8 cellular contexts compared by ENCODE assay signal in the genomic region with DNA sequence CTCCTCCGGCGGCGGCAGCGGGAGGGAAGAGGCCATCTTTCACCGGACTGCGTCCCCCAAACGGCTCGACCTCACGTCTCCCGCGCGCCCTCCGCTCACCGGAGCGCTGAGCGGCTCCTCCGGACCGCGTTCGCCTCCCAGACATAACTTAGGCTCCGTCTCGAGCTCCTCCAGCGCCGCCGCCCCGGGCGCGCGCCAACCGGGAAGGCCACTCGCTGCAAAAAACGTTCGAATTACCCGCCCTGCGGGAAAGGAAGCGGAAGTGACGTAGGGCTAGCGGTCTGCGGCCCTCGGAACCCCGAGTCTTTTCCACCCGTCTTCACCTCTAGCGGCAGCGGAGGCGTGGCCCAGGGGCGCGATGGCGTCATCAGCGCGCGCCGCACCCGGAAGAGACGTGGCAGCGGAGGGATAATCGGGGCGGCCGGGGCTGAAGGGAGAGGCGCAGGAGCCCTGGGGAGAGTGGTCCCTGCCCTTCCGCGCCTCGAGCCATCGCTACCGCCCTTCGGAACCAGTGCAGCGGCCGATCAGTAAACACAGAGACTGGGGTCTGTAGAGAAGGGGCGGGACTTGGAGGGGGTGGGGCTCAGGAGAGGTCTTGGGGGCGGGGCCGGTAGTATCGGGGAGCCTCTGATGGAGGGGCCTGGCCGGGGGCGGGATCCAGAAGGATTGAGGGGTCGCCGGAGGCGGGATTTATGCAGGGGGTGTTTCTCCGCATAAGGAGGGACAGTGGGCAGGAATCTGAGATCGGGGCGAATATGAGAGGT. TPM values are rescaled to one million over a fixed set of nuclear protein-coding genes. Genes with fewer than 3 reads are reported as not detected.
DNase-seq lines count a peak whose midpoint lies in the region; ATAC-seq and TF ChIP-seq lines count a peak whose summit lies in the region.

Gene CDCA5, minus strand, starts transcription at position 207 of the 764 bp plus-strand sequence. Its CDS starts 62 bp downstream, at position 145.
Gene ZFPL1, plus strand, starts transcription at position 389 of the 764 bp plus-strand sequence. CDS start 477 bp downstream, outside the sequence.

- TF ChIP-seq CTCF in Loucy (conservative IDR thresholded peaks at IDR 0.05; ENCODE audit: low read length) = no peak
- TF ChIP-seq CTCF in RWPE2 (IDR thresholded peaks at IDR 0.05; ENCODE audit: poor library complexity, severe bottlenecking) = no peak
- TF ChIP-seq CTCF in fibroblast of lung (conservative IDR thresholded peaks at IDR 0.05 in 1 of 2, IDR thresholded peaks at IDR 0.05 in 1 of 2; ENCODE audit: low read depth in 1 of 2, low read length in 2 of 2) = no peak

- no peaks in the 10 kb centered on the region for H3K27me3 ChIP-seq in Loucy (ENCODE audit: insufficient read depth, low read length, poor library complexity, severe bottlenecking)
- H3K27me3 ChIP-seq in RWPE2 (ENCODE audit: insufficient read depth, poor library complexity, severe bottlenecking) = no peaks in the 10 kb centered on the region
- H3K27me3 ChIP-seq in fibroblast of lung (ENCODE audit: control insufficient read depth, insufficient read depth, low read length) = no peaks in the 10 kb centered on the region
- no peaks in the 10 kb centered on the region for H3K27me3 ChIP-seq in naive thymus-derived CD4-positive, alpha-beta T cell (ENCODE audit: control insufficient read depth in 2 of 2, insufficient read depth in 2 of 2, low read length in 2 of 2)

- H3K4me2 ChIP-seq in Loucy (ENCODE audit: low read depth, low read length, poor library complexity, severe bottlenecking) (peak within 1 kb of the TSS; percentile 95), fibroblast of lung (ENCODE audit: extremely low read depth, insufficient read depth, low read length) (peak within 1 kb of the TSS; percentile 98)

- peak; percentile 82 for ATAC-seq in RWPE2 (ENCODE audit: low read depth)
- ATAC-seq in naive thymus-derived CD4-positive, alpha-beta T cell = peak; percentile 96
- peak; percentile 95 for ATAC-seq in stimulated activated memory B cell treated with anti-CD40 and anti-IgM and Interleukin-4, amounts not matched to agents 10 μg/mL and 1 μg/mL and 100 μg/mL, for 72 hours

- no peaks in the 10 kb centered on the region for H3K27me3 Mint-ChIP-seq in activated T-helper 2 cell treated with anti-CD3 and anti-CD28 coated beads, Interferon-gamma antibody, Interleukin-2, Interleukin-4, amounts not matched to agents 10 μg/mL and 5 μg/mL and 100 μg/mL, durations not matched to agents 14 hours and 24 hours and 36 hours (ENCODE audit: low read depth)
- peaks cover 0 to 4% (median 0%) of the 10 kb centered on the region in 5 donors for H3K27me3 Mint-ChIP-seq in naive thymus-derived CD4-positive, alpha-beta T cell
- no peaks in the 10 kb centered on the region for H3K27me3 Mint-ChIP-seq in stimulated activated memory B cell treated with anti-CD40 and anti-IgM and Interleukin-4, amounts not matched to agents 10 μg/mL and 1 μg/mL and 100 μg/mL, for 72 hours

- peak within 1 kb of the TSS; percentile 97 for H3K4me3 Mint-ChIP-seq in activated T-helper 2 cell treated with anti-CD3 and anti-CD28 coated beads, Interferon-gamma antibody, Interleukin-2, Interleukin-4, amounts not matched to agents 10 μg/mL and 5 μg/mL and 100 μg/mL, durations not matched to agents 14 hours and 24 hours and 36 hours (ENCODE audit: low read depth)
- H3K4me3 Mint-ChIP-seq in naive thymus-derived CD4-positive, alpha-beta T cell = peak within 1 kb of the TSS; percentile 88 to 99 (median 93)
- peak within 1 kb of the TSS; percentile 97 for H3K4me3 Mint-ChIP-seq in stimulated activated memory B cell treated with anti-CD40 and anti-IgM and Interleukin-4, amounts not matched to agents 10 μg/mL and 1 μg/mL and 100 μg/mL, for 72 hours

- H4K20me1 ChIP-seq in Loucy (ENCODE audit: insufficient read depth, low read length, poor library complexity, severe bottlenecking) = peaks cover 14% of the 10 kb centered on the region
- no peaks in the 10 kb centered on the region for H4K20me1 ChIP-seq in fibroblast of lung (ENCODE audit: control insufficient read depth, extremely low read depth, insufficient read depth, low read length)

- H3K79me2 ChIP-seq in Loucy (ENCODE audit: insufficient read depth, low read length) (peaks cover 66% of the 10 kb centered on the region), fibroblast of lung (ENCODE audit: control insufficient read depth, insufficient read depth, low read length) (peaks cover 41% of the 10 kb centered on the region)

- H3K9ac ChIP-seq in Loucy (ENCODE audit: low read depth, low read length, poor library complexity, severe bottlenecking) (peak within 1 kb of the TSS; percentile 87), fibroblast of lung (ENCODE audit: insufficient read depth, low read length) (peak within 1 kb of the TSS; percentile 95)

- CTCF ChIA-PET in naive thymus-derived CD4-positive, alpha-beta T cell (lab: Charles Lee) = interaction anchor here (1.3 kb wide), 1 partner anchor 34 kb away, joined by 3 read pairs; no protein-coding TSS in a partner anchor

- H3K9me3 ChIP-seq in Loucy (ENCODE audit: insufficient read depth, low read depth, low read length) (no peaks in the 10 kb centered on the region), RWPE2 (ENCODE audit: severe bottlenecking) (no peaks in the 10 kb centered on the region), fibroblast of lung (ENCODE audit: control insufficient read depth, insufficient read depth, low read depth, low read length) (no peaks in the 10 kb centered on the region)
- no peaks in the 10 kb centered on the region for H3K9me3 ChIP-seq in naive thymus-derived CD4-positive, alpha-beta T cell (ENCODE audit: control insufficient read depth in 2 of 3, low read length in 3 of 3)

- H3F3A ChIP-seq in Loucy (ENCODE audit: low read depth) = no peaks in the 10 kb centered on the region

- no peaks in the 10 kb centered on the region for H3K9me2 ChIP-seq in Loucy (replicated peaks; ENCODE audit: low read depth, low read length)

- DNase-seq in EH (ENCODE audit: low read depth) (peak; percentile 96), H4 (ENCODE audit: low spot score) (peak; percentile 94), RWPE2 (ENCODE audit: low spot score) (peak; percentile 91), fibroblast of lung (ENCODE audit: low read depth in 2 of 2) (peak; percentile 93 to 96)
- DNase-seq in activated T-helper 2 cell treated with anti-CD3 and anti-CD28 coated beads, Interferon-gamma antibody, Interleukin-2, Interleukin-4, amounts not matched to agents 10 μg/mL and 5 μg/mL and 100 μg/mL, durations not matched to agents 14 hours and 24 hours and 36 hours (ENCODE audit: low spot score) = peak; percentile 96
- peak; percentile 94 to 98 (median 97) for DNase-seq in naive thymus-derived CD4-positive, alpha-beta T cell

- H3K4me3 ChIP-seq in Loucy (ENCODE audit: low read length, poor library complexity, severe bottlenecking) = peak within 1 kb of the TSS; percentile 82
- H3K4me3 ChIP-seq in RWPE2 (ENCODE audit: severe bottlenecking) = peak within 1 kb of the TSS; percentile 78
- peak within 1 kb of the TSS; percentile 71 to 91 (median 84) for H3K4me3 ChIP-seq in fibroblast of lung (replicated peaks in 1 of 4; ENCODE audit: control extremely low read depth in 1 of 4, insufficient read depth in 1 of 4, low read depth in 3 of 4, low read length in 4 of 4)
- H3K4me3 ChIP-seq in naive thymus-derived CD4-positive, alpha-beta T cell (ENCODE audit: low read length) = peak within 1 kb of the TSS; percentile 61

- intact Hi-C loops in activated T-helper 2 cell treated with anti-CD3 and anti-CD28 coated beads, Interferon-gamma antibody, Interleukin-2, Interleukin-4, amounts not matched to agents 10 μg/mL and 5 μg/mL and 100 μg/mL, durations not matched to agents 14 hours and 24 hours and 36 hours (cut with micrococcal nuclease) = loop anchor here (1.0 to 10.0 kb wide), 7 partner anchors 12 to 771 kb away; partner anchors contain the start of genes ARL2, CFL1, FAU and MRPL49
- intact Hi-C loops in naive thymus-derived CD4-positive, alpha-beta T cell (cut with micrococcal nuclease) = loop anchor here (1.0 to 10.0 kb wide), 14 partner anchors 12 to 239 kb away; partner anchors contain the start of genes FAU (in 2 of the 2), MRPL49 (in 2 of the 2), PPP2R5B (in 2 of the 2) and SNX15 (in 2 of the 2)

- H3K4me1 ChIP-seq in Loucy (ENCODE audit: insufficient read depth, low read length, poor library complexity, severe bottlenecking) = peaks cover 30% of the 10 kb centered on the region
- H3K4me1 ChIP-seq in RWPE2 (ENCODE audit: insufficient read depth, poor library complexity, severe bottlenecking) = peaks cover 13% of the 10 kb centered on the region
- H3K4me1 ChIP-seq in fibroblast of lung (ENCODE audit: control insufficient read depth, extremely low read depth, insufficient read depth, low read length) = peaks cover 11% of the 10 kb centered on the region
- peaks cover 13 to 14% of the 10 kb centered on the region in 2 donors for H3K4me1 ChIP-seq in naive thymus-derived CD4-positive, alpha-beta T cell (ENCODE audit: control insufficient read depth in 2 of 2, insufficient read depth in 2 of 2, low read length in 2 of 2)

- peak within 1 kb of the TSS; percentile 68 for H2AFZ ChIP-seq in Loucy (ENCODE audit: low read length)
- H2AFZ ChIP-seq in fibroblast of lung (ENCODE audit: low read length) = peak within 1 kb of the TSS; percentile 88

- H3K27ac Mint-ChIP-seq in activated T-helper 2 cell treated with anti-CD3 and anti-CD28 coated beads, Interferon-gamma antibody, Interleukin-2, Interleukin-4, amounts not matched to agents 10 μg/mL and 5 μg/mL and 100 μg/mL, durations not matched to agents 14 hours and 24 hours and 36 hours = peak within 1 kb of the TSS; percentile 97
- H3K27ac Mint-ChIP-seq in naive thymus-derived CD4-positive, alpha-beta T cell = peak within 1 kb of the TSS; percentile 94 to 99 (median 97)
- peak within 1 kb of the TSS; percentile 96 for H3K27ac Mint-ChIP-seq in stimulated activated memory B cell treated with anti-CD40 and anti-IgM and Interleukin-4, amounts not matched to agents 10 μg/mL and 1 μg/mL and 100 μg/mL, for 72 hours

- no peaks in the 10 kb centered on the region for H3K9me3 Mint-ChIP-seq in activated T-helper 2 cell treated with anti-CD3 and anti-CD28 coated beads, Interferon-gamma antibody, Interleukin-2, Interleukin-4, amounts not matched to agents 10 μg/mL and 5 μg/mL and 100 μg/mL, durations not matched to agents 14 hours and 24 hours and 36 hours
- H3K9me3 Mint-ChIP-seq in naive thymus-derived CD4-positive, alpha-beta T cell = peaks cover 0 to 10% (median 0%) of the 10 kb centered on the region in 11 donors
- H3K9me3 Mint-ChIP-seq in stimulated activated memory B cell treated with anti-CD40 and anti-IgM and Interleukin-4, amounts not matched to agents 10 μg/mL and 1 μg/mL and 100 μg/mL, for 72 hours = no peaks in the 10 kb centered on the region

- H3K27ac ChIP-seq in RWPE2 (ENCODE audit: poor library complexity, severe bottlenecking) = peak within 1 kb of the TSS; percentile 65
- H3K27ac ChIP-seq in fibroblast of lung (ENCODE audit: insufficient read depth, low read length) = peak within 1 kb of the TSS; percentile 85
- H3K27ac ChIP-seq in naive thymus-derived CD4-positive, alpha-beta T cell (ENCODE audit: low read depth, low read length) = peak within 1 kb of the TSS; percentile 86

- H3K36me3 Mint-ChIP-seq in activated T-helper 2 cell treated with anti-CD3 and anti-CD28 coated beads, Interferon-gamma antibody, Interleukin-2, Interleukin-4, amounts not matched to agents 10 μg/mL and 5 μg/mL and 100 μg/mL, durations not matched to agents 14 hours and 24 hours and 36 hours (ENCODE audit: low read depth) = peaks cover 68% of the 10 kb centered on the region
- peaks cover 0 to 26% (median 14%) of the 10 kb centered on the region in 5 donors for H3K36me3 Mint-ChIP-seq in naive thymus-derived CD4-positive, alpha-beta T cell
- H3K36me3 Mint-ChIP-seq in stimulated activated memory B cell treated with anti-CD40 and anti-IgM and Interleukin-4, amounts not matched to agents 10 μg/mL and 1 μg/mL and 100 μg/mL, for 72 hours = peaks cover 26% of the 10 kb centered on the region

- peaks cover 32% of the 10 kb centered on the region for H3K4me1 Mint-ChIP-seq in activated T-helper 2 cell treated with anti-CD3 and anti-CD28 coated beads, Interferon-gamma antibody, Interleukin-2, Interleukin-4, amounts not matched to agents 10 μg/mL and 5 μg/mL and 100 μg/mL, durations not matched to agents 14 hours and 24 hours and 36 hours (ENCODE audit: low read depth)
- H3K4me1 Mint-ChIP-seq in naive thymus-derived CD4-positive, alpha-beta T cell = peaks cover 20 to 49% (median 27%) of the 10 kb centered on the region in 7 donors
- H3K4me1 Mint-ChIP-seq in stimulated activated memory B cell treated with anti-CD40 and anti-IgM and Interleukin-4, amounts not matched to agents 10 μg/mL and 1 μg/mL and 100 μg/mL, for 72 hours = peaks cover 42% of the 10 kb centered on the region

- H3K36me3 ChIP-seq in Loucy (ENCODE audit: insufficient read depth, low read length) (peaks cover 12% of the 10 kb centered on the region; the same call in 1 of the 2 replicates), RWPE2 (ENCODE audit: low read depth) (peaks cover 63% of the 10 kb centered on the region), fibroblast of lung (ENCODE audit: control insufficient read depth, insufficient read depth, low read length) (peaks cover 18% of the 10 kb centered on the region)
- H3K36me3 ChIP-seq in naive thymus-derived CD4-positive, alpha-beta T cell (ENCODE audit: control insufficient read depth in 2 of 3, insufficient read depth in 3 of 3, low read length in 3 of 3) = peaks cover 0 to 36% (median 11%) of the 10 kb centered on the region in 3 experiments

- POLR2A ChIA-PET in naive thymus-derived CD4-positive, alpha-beta T cell (lab: Charles Lee) = interaction anchor here (0.7 to 1.6 kb wide), 6 partner anchors 12 to 194 kb away, joined by 3 to 4 read pairs (median 4); partner anchors contain the start of genes ARL2, TM7SF2 and VPS51

RNA-seq across cellular contexts. Expression of gene CDCA5, which starts in this region (rescaled TPM):
- total RNA-seq in H4 (2014; rRNA removed; shearing (Covaris generic)) = 28.7 and 30.5 TPM in 2 replicates
- total RNA-seq in activated T-helper 2 cell treated with anti-CD3 and anti-CD28 coated beads, Interferon-gamma antibody, Interleukin-2, Interleukin-4, amounts not matched to agents 10 μg/mL and 5 μg/mL and 100 μg/mL, durations not matched to agents 14 hours and 24 hours and 36 hours = 82.0 and 86.8 TPM in 2 replicates
- total RNA-seq in fibroblast of lung = 0.26 and 3.0 TPM in 2 replicates
- polyA plus RNA-seq in fibroblast of lung = 4.6 and 18.1 TPM in 2 replicates
- polyA plus RNA-seq in fibroblast of lung (2012) = 6.3 and 23.6 TPM in 2 replicates
- 22.0 and 42.4 TPM in 2 replicates for polyA minus RNA-seq in fibroblast of lung (ENCODE audit: low replicate concordance)
- total RNA-seq in naive thymus-derived CD4-positive, alpha-beta T cell = 10 to 100 TPM in 1 of 5 experiments, 1 to 10 TPM in 1, under 1 TPM in 3; 0.56 to 68.1 (median 0.81) TPM
- under 1 TPM; 0.31 to 0.47 TPM for polyA plus RNA-seq in naive thymus-derived CD4-positive, alpha-beta T cell

RNA-seq across cellular contexts. Expression of gene ZFPL1, which starts in this region (rescaled TPM):
- 35.7 and 40.5 TPM in 2 replicates for total RNA-seq in H4 (2014; rRNA removed; shearing (Covaris generic))
- 34.9 and 37.2 TPM in 2 replicates for total RNA-seq in activated T-helper 2 cell treated with anti-CD3 and anti-CD28 coated beads, Interferon-gamma antibody, Interleukin-2, Interleukin-4, amounts not matched to agents 10 μg/mL and 5 μg/mL and 100 μg/mL, durations not matched to agents 14 hours and 24 hours and 36 hours
- 31.1 and 36.0 TPM in 2 replicates for total RNA-seq in fibroblast of lung
- 30.8 and 37.6 TPM in 2 replicates for polyA plus RNA-seq in fibroblast of lung
- 41.8 and 50.1 TPM in 2 replicates for polyA plus RNA-seq in fibroblast of lung (2012)
- polyA minus RNA-seq in fibroblast of lung (ENCODE audit: low replicate concordance) = 90.4 and 113 TPM in 2 replicates
- 10 to 100 TPM; 29.9 to 53.0 (median 49.3) TPM for total RNA-seq in naive thymus-derived CD4-positive, alpha-beta T cell
- 10 to 100 TPM; 24.2 to 30.9 TPM for polyA plus RNA-seq in naive thymus-derived CD4-positive, alpha-beta T cell

Comparison
In these comparisons a context has a peak if more than half of its experiments do, and no peak if none do; other contexts are left out.
1. Peak in every context shown above with its lines: DNase-seq, ATAC-seq, H3K4me3 ChIP-seq and H3K27ac ChIP-seq.